1 cellular context compared by ENCODE assay signal in the genomic region with DNA sequence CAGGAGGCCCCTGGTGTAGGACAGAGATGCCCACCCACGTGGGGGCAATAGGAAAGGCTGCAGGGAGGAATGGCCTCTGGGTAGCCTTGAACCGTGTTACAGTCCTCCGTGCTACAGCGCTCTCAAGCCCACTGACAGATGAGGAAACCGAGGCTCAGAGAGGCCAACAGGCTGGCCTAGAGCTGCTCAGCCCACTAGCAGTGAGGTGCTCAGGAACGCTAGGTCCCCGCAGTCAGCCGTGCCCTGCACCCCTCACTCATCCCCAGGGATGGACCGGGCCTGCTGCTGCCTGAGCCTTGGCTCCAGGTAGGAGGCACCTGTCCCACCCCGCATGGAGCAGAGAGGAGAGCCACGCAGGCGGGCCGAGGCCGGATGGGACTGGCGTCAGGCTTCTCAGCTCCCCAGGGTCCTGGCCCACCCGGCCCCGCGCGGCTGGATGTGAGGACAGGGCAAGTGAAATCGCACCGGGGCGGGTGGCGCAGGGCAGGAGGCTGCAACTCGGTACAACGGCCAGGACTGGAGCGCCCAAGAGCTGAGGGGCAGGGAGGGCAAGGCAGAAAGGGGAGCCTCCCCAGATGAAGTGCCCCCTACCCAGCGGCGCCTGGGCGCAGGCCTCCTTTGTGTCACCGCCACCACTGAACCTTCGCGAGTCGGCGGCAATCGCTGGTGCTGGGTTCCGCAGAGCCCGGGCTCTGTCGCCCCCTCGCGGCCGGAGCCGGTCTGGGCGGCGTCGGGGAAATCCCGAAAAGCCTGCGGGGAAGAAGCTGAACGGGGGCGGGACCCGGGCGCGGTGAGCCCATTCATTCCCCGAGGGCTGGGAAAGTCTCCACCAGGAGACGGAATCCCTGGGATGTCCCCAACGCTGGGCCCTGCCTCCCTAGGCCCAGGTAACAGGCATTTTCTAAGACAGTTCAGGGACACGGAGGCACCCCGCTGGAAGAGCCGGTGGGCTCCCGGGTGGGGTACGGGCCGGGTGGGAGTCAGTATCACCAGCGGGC.
TF ChIP-seq lines count a peak whose summit lies in the region.

No MANE protein-coding gene starts in this region.

TF ChIP-seq in K562, 482 proteins besides CTCF, POLR2A, EP300 and RAD21 (continued from another document):
- TF ChIP-seq ZKSCAN1 (IDR thresholded peaks at IDR 0.05; ENCODE audit: low read depth, low read length) (no peak), L3MBTL2 (IDR thresholded peaks at IDR 0.05) (peak; percentile 40), SMC3 (conservative IDR thresholded peaks at IDR 0.05; ENCODE audit: insufficient read depth, low read depth, low read length) (peak; percentile 82), CC2D1A (IDR thresholded peaks at IDR 0.05) (peak; percentile 29; the same call in 1 of the 2 replicates), MTA1 (IDR thresholded peaks at IDR 0.05; ENCODE audit: borderline replicate concordance) (no peak), SAP30 (IDR thresholded peaks at IDR 0.05; ENCODE audit: borderline replicate concordance, insufficient read depth, low read depth, low read length, poor library complexity, severe bottlenecking) (peak; percentile 47), MIER1 (IDR thresholded peaks at IDR 0.05; ENCODE audit: low read depth) (no peak), ESRRA (IDR thresholded peaks at IDR 0.05; ENCODE audit: borderline replicate concordance, low read depth) (no peak), BHLHE40 (IDR thresholded peaks at IDR 0.05; ENCODE audit: low read length) (0 out of 2 replicates have a peak, but pooled peaks have one; percentile 7), ZFX (CRISPR knock-in tag; IDR thresholded peaks at IDR 0.05) (0 out of 2 replicates have a peak, but pooled peaks have one; percentile 35), PCBP1 (IDR thresholded peaks at IDR 0.05; ENCODE audit: low read depth, low read length, poor library complexity, severe bottlenecking) (peak; percentile 57), RB1 (IDR thresholded peaks at IDR 0.05; ENCODE audit: low read depth) (peak; percentile 91), STAG1 (CRISPR knock-in tag; IDR thresholded peaks at IDR 0.05; ENCODE audit: borderline replicate concordance) (peak; percentile 90), KDM2B (CRISPR knock-in tag; IDR thresholded peaks at IDR 0.05) (0 out of 2 replicates have a peak, but pooled peaks have one; percentile 21), RBFOX2 (IDR thresholded peaks at IDR 0.05; ENCODE audit: low read depth, low read length) (peak; percentile 39; the same call in 1 of the 2 replicates), POLR2G (IDR thresholded peaks at IDR 0.05; ENCODE audit: low read depth, low read length) (peak; percentile 40; the same call in 1 of the 2 replicates), CREM (IDR thresholded peaks at IDR 0.05; ENCODE audit: low read depth) (0 out of 2 replicates have a peak, but pooled peaks have one; percentile 41), ZNF274 (IDR thresholded peaks at IDR 0.05; ENCODE audit: borderline replicate concordance, low read depth, low read length) (no peak), YY1 (IDR thresholded peaks at IDR 0.05; ENCODE audit: borderline replicate concordance in 1 of 3, control insufficient read depth in 1 of 3, extremely low read depth in 1 of 3, insufficient read depth in 3 of 3, insufficient read length in 1 of 3, insufficient replicate concordance in 2 of 3, low read depth in 1 of 3, low read length in 2 of 3) (peak in 1 of 3 experiments; percentile 44), MAZ (CRISPR knock-in tag; conservative IDR thresholded peaks at IDR 0.05 in 1 of 2, IDR thresholded peaks at IDR 0.05 in 1 of 2) (peak in 1 of 2 experiments; percentile 55; a peak in 2 of 4 replicates)
- TF ChIP-seq, protein P1, sequence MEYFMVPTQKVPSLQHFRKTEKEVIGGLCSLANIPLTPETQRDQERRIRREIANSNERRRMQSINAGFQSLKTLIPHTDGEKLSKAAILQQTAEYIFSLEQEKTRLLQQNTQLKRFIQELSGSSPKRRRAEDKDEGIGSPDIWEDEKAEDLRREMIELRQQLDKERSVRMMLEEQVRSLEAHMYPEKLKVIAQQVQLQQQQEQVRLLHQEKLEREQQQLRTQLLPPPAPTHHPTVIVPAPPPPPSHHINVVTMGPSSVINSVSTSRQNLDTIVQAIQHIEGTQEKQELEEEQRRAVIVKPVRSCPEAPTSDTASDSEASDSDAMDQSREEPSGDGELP (CRISPR knock-in tag; IDR thresholded peaks at IDR 0.05; ENCODE audit: borderline replicate concordance): peak; percentile 58; the same call in 1 of the 2 replicates
- TF ChIP-seq, protein P2, sequence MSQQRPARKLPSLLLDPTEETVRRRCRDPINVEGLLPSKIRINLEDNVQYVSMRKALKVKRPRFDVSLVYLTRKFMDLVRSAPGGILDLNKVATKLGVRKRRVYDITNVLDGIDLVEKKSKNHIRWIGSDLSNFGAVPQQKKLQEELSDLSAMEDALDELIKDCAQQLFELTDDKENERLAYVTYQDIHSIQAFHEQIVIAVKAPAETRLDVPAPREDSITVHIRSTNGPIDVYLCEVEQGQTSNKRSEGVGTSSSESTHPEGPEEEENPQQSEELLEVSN (IDR thresholded peaks at IDR 0.05; ENCODE audit: borderline replicate concordance in 1 of 2, extremely low read depth in 1 of 2, insufficient read depth in 1 of 2, insufficient read length in 1 of 2, low read depth in 1 of 2, low read length in 1 of 2, poor library complexity in 1 of 2, severe bottlenecking in 1 of 2): peak in 1 of 2 experiments; percentile 54
- TF ChIP-seq, protein P3, sequence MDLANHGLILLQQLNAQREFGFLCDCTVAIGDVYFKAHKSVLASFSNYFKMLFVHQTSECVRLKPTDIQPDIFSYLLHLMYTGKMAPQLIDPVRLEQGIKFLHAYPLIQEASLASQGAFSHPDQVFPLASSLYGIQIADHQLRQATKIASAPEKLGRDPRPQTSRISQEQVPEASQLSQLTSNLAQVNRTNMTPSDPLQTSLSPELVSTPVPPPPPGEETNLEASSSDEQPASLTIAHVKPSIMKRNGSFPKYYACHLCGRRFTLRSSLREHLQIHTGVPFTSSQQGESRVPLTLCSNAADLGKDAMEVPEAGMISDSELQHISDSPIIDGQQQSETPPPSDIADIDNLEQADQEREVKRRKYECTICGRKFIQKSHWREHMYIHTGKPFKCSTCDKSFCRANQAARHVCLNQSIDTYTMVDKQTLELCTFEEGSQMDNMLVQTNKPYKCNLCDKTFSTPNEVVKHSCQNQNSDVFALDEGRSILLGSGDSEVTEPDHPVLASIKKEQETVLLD (IDR thresholded peaks at IDR 0.05): no peak
- TF ChIP-seq, protein P4, sequence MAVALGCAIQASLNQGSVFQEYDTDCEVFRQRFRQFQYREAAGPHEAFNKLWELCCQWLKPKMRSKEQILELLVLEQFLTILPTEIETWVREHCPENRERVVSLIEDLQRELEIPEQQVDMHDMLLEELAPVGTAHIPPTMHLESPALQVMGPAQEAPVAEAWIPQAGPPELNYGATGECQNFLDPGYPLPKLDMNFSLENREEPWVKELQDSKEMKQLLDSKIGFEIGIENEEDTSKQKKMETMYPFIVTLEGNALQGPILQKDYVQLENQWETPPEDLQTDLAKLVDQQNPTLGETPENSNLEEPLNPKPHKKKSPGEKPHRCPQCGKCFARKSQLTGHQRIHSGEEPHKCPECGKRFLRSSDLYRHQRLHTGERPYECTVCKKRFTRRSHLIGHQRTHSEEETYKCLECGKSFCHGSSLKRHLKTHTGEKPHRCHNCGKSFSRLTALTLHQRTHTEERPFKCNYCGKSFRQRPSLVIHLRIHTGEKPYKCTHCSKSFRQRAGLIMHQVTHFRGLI (CRISPR knock-in tag; IDR thresholded peaks at IDR 0.05): no peak
- TF ChIP-seq, protein P5, sequence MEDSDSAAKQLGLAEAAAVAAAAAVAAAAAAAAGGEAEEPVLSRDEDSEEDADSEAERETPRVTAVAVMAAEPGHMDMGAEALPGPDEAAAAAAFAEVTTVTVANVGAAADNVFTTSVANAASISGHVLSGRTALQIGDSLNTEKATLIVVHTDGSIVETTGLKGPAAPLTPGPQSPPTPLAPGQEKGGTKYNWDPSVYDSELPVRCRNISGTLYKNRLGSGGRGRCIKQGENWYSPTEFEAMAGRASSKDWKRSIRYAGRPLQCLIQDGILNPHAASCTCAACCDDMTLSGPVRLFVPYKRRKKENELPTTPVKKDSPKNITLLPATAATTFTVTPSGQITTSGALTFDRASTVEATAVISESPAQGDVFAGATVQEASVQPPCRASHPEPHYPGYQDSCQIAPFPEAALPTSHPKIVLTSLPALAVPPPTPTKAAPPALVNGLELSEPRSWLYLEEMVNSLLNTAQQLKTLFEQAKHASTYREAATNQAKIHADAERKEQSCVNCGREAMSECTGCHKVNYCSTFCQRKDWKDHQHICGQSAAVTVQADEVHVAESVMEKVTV (CRISPR knock-in tag; IDR thresholded peaks at IDR 0.05): peak; percentile 50; the same call in 1 of the 2 replicates
TF ChIP-seq in K562: peak in this region for 20.
